In genomic region chr3:123419156-123419849, GRCh38 we compare ENCODE assay signal across 1 cellular context.
TF ChIP-seq lines count a peak whose summit lies in the region.

No MANE protein-coding gene starts in this region.

TF ChIP-seq in H1, 55 proteins besides CTCF, POLR2A, EP300 and RAD21 (continued from another document):
- TF ChIP-seq KDM1A (IDR thresholded peaks at IDR 0.05; ENCODE audit: borderline replicate concordance, low read length), result no peak
- TF ChIP-seq JUND (IDR thresholded peaks at IDR 0.05; ENCODE audit: low read length), result no peak
- no peak for TF ChIP-seq ATF3 (IDR thresholded peaks at IDR 0.05; ENCODE audit: insufficient read depth, low read depth, low read length)
- no peak for TF ChIP-seq CHD7 (IDR thresholded peaks at IDR 0.05; ENCODE audit: insufficient replicate concordance, low read length)
- TF ChIP-seq RXRA (IDR thresholded peaks at IDR 0.05; ENCODE audit: insufficient read depth, low read depth, low read length), result no peak
- TF ChIP-seq SAP30 (IDR thresholded peaks at IDR 0.05; ENCODE audit: insufficient read depth, insufficient replicate concordance, low read length), result no peak
